ENCODE assay signal across 8 cellular contexts in genomic region chr2:240604291-240604938, GRCh38. TPM values are rescaled to one million over a fixed set of nuclear protein-coding genes. Genes with fewer than 3 reads are reported as not detected.
DNase-seq lines count a peak whose midpoint lies in the region; ATAC-seq and TF ChIP-seq lines count a peak whose summit lies in the region.

No MANE protein-coding gene starts in this region.

- 24% methylated on average over 11 of the region's 11 CpGs for WGBS in right cardiac atrium

- H3K27me3 ChIP-seq in right cardiac atrium (ENCODE audit: control insufficient read depth, insufficient read depth) = no peaks in the 10 kb centered on the region
- no peaks in the 10 kb centered on the region for H3K27me3 ChIP-seq in vagina

- intact Hi-C loops in right cardiac atrium (cut with DNase I) = no loop called here
- intact Hi-C loops in vagina (cut with DNase I) = no loop called here

- no peaks in the 10 kb centered on the region for H3K9me3 ChIP-seq in right cardiac atrium (ENCODE audit: control insufficient read depth, low read length)
- no peaks in the 10 kb centered on the region for H3K9me3 ChIP-seq in vagina

- peak; percentile 63 for DNase-seq in EL
- peak; percentile 72 for DNase-seq in LoVo (ENCODE audit: low spot score)
- peak; percentile 87 to 92 (median 91) for DNase-seq in right cardiac atrium
- DNase-seq in putamen (ENCODE audit: low spot score) = peak; percentile 84
- no peak for DNase-seq in vagina (ENCODE audit: extremely low spot score in 2 of 2)
- no peak for DNase-seq in central memory CD4-positive, alpha-beta T cell

- H3K4me1 ChIP-seq in right cardiac atrium (ENCODE audit: control insufficient read depth, insufficient read depth, low read length) (no peaks in the 10 kb centered on the region), vagina (no peaks in the 10 kb centered on the region)

- no peaks in the 10 kb centered on the region for H3K36me3 ChIP-seq in vagina

- H3K27ac ChIP-seq in angular gyrus (ENCODE audit: low read depth, low read length) (peak overlapping the region; percentile 67), right cardiac atrium (ENCODE audit: low read length) (no peak overlapping the region), vagina (no peak overlapping the region)

- peak in 1 of 3 experiments; percentile 14 for TF ChIP-seq CTCF in vagina (IDR thresholded peaks at IDR 0.05)

- TF ChIP-seq POLR2A in vagina (IDR thresholded peaks at IDR 0.05) = no peak

- ATAC-seq in right cardiac atrium (peak; percentile 80 to 85), HG02973 (IDR thresholded peaks at IDR 0.05; ENCODE audit: unreplicated experiment) (no peak)

- no peak overlapping the region for H3K4me3 ChIP-seq in right cardiac atrium (ENCODE audit: low read length)
- no peak overlapping the region for H3K4me3 ChIP-seq in vagina

RNA-seq across cellular contexts. Expression of gene CAPN10, which starts 17.9 kb away (rescaled TPM):
- total RNA-seq in right cardiac atrium (10 to 100 TPM; 21.2 to 44.3 (median 36.2) TPM), vagina (14.2 TPM)
- 40.1 TPM for polyA plus RNA-seq in right cardiac atrium

RNA-seq across cellular contexts. Expression of gene GPR35, which starts 20.9 kb away (rescaled TPM):
- 1 to 10 TPM in 2 of 4 donors, under 1 TPM in 2; 0.53 to 1.4 (median 1.0) TPM for total RNA-seq in right cardiac atrium
- polyA plus RNA-seq in right cardiac atrium = 0.84 TPM
- 3.9 TPM for total RNA-seq in vagina

RNA-seq across cellular contexts. Expression of gene RNPEPL1, which starts 36.1 kb away (rescaled TPM):
- total RNA-seq in right cardiac atrium (10 to 100 TPM; 40.4 to 61.6 (median 58.0) TPM), vagina (65.1 TPM)
- 108 TPM for polyA plus RNA-seq in right cardiac atrium

RNA-seq across cellular contexts. Expression of gene DUSP28, which starts 44.3 kb away (rescaled TPM):
- 10 to 100 TPM in 3 of 4 donors, 1 to 10 TPM in 1; 9.6 to 14.9 (median 11.7) TPM for total RNA-seq in right cardiac atrium
- polyA plus RNA-seq in right cardiac atrium = 10.9 TPM
- total RNA-seq in vagina = 5.9 TPM

RNA-seq across cellular contexts. Expression of gene ANKMY1, which starts 46.6 kb away (rescaled TPM):
- total RNA-seq in right cardiac atrium (1 to 10 TPM; 7.3 to 8.0 (median 7.6) TPM), vagina (20.6 TPM)
- polyA plus RNA-seq in right cardiac atrium = 3.5 TPM

Comparison
In these comparisons a context has a peak if more than half of its experiments do, and no peak if none do; other contexts are left out.
1. DNase-seq: peak in EL (single experiment), LoVo (single experiment), right cardiac atrium (3 of 3) and putamen (single experiment); none in vagina (0 of 2) and central memory CD4-positive, alpha-beta T cell (single experiment).